ENCODE assay signal across 37 cellular contexts in genomic region chr12:47601071-47601470, GRCh38.
"Had no signal": no experiment of that assay in that cellular context is flagged by ENCODE, and none has a peak within 500 bp of the region (broad histone marks: within the 10 kb centered on the region; RNA-seq: fewer than 3 reads in every experiment).

No MANE protein-coding gene starts in this region.

- H3K9me3 Mint-ChIP-seq: activated T-helper 17 cell treated with anti-CD3 and anti-CD28 coated beads, Interleukin-2, amount 50 U/mL, for 72 hours had no signal

- ATAC-seq: activated naive CD4-positive, alpha-beta T cell treated with anti-CD3 and anti-CD28 coated beads, Interleukin-2, amount 50 U/mL, for 72 hours; activated T-cell treated with anti-CD3 and anti-CD28 coated beads, Interleukin-2, amount 50 U/mL, for 4 hours; activated T-cell treated with anti-CD3 and anti-CD28 coated beads, Interleukin-2, amount 50 U/mL, for 72 hours; activated T-helper 17 cell treated with anti-CD3 and anti-CD28 coated beads, Interleukin-2, amount 50 U/mL, for 72 hours; body of pancreas had no signal

- H3K4me1 ChIP-seq: adrenal gland, ascending aorta, body of pancreas, breast epithelium had no signal

- H3K27ac ChIP-seq: adrenal gland, ascending aorta, body of pancreas, brain microvascular endothelial cell, breast epithelium, cardiac muscle cell had no signal

- H3K27me3 ChIP-seq: adrenal gland, ascending aorta, body of pancreas, brain microvascular endothelial cell, breast epithelium, cardiac muscle cell had no signal

- DNase-seq: activated effector memory CD4-positive, alpha-beta T cell treated with anti-CD3 and anti-CD28 coated beads, Interleukin-2, amount 50 U/mL, for 16 hours; activated effector memory CD4-positive, alpha-beta T cell treated with Interleukin-2 at 50 U/mL for 16 hours; activated gamma-delta T cell; activated gamma-delta T cell treated with Interleukin-2 at 50 U/mL for 16 hours; activated naive CD4-positive, alpha-beta T cell; activated naive CD4-positive, alpha-beta T cell treated with anti-CD3 and anti-CD28 coated beads for 36 hours; activated naive CD4-positive, alpha-beta T cell treated with anti-CD3 and anti-CD28 coated beads, Interleukin-2, amount 10 ng/mL, durations not matched to agents 7 days and 5 days; activated naive CD4-positive, alpha-beta T cell treated with anti-CD3 and anti-CD28 coated beads, Interleukin-2, amount 50 U/mL, for 16 hours; activated naive CD4-positive, alpha-beta T cell treated with Interleukin-2 at 50 U/mL for 16 hours; activated naive CD8-positive, alpha-beta T cell treated with anti-CD3 and anti-CD28 coated beads, Interleukin-2, amount 10 ng/mL, durations not matched to agents 7 days and 5 days; activated T-cell treated with anti-CD3 and anti-CD28 coated beads for 4 hours; activated T-cell treated with anti-CD3 and anti-CD28 coated beads, Interleukin-2, amount 50 U/mL, for 1 hour; activated T-cell treated with anti-CD3 and anti-CD28 coated beads, Interleukin-2, amount 50 U/mL, for 24 hours; activated T-cell treated with anti-CD3 and anti-CD28 coated beads, Interleukin-2, amount 50 U/mL, for 4 hours; activated T-cell treated with anti-CD3 and anti-CD28 coated beads, Interleukin-2, amount 50 U/mL, for 48 hours; activated T-cell treated with anti-CD3 and anti-CD28 coated beads, Interleukin-2, amount 50 U/mL, for 72 hours; adrenal gland; amniotic stem cell; amygdala; anterior cingulate cortex; aorta; body of pancreas; brain microvascular endothelial cell; caudate nucleus; central memory CD4-positive, alpha-beta T cell; cerebellar nuclear complex had no signal

- H3K36me3 Mint-ChIP-seq: activated naive CD4-positive, alpha-beta T cell treated with anti-CD3 and anti-CD28 coated beads, Interleukin-2, amount 10 ng/mL, durations not matched to agents 7 days and 5 days had no signal

- H3K4me3 ChIP-seq: adrenal gland, ascending aorta, body of pancreas, breast epithelium, cardiac muscle cell had no signal

- H3K4me3 Mint-ChIP-seq: activated naive CD4-positive, alpha-beta T cell treated with anti-CD3 and anti-CD28 coated beads for 36 hours; activated naive CD4-positive, alpha-beta T cell treated with anti-CD3 and anti-CD28 coated beads, Interleukin-2, amount 10 ng/mL, durations not matched to agents 7 days and 5 days; activated naive CD4-positive, alpha-beta T cell treated with anti-CD3 and anti-CD28 coated beads, Interleukin-2, amount 50 U/mL, for 24 hours; activated naive CD8-positive, alpha-beta T cell; activated naive CD8-positive, alpha-beta T cell treated with anti-CD3 and anti-CD28 coated beads, Interleukin-2, amount 10 ng/mL, durations not matched to agents 7 days and 5 days; activated T-cell treated with anti-CD3 and anti-CD28 coated beads, Interleukin-2, amount 50 U/mL, for 24 hours; activated T-cell treated with anti-CD3 and anti-CD28 coated beads, Interleukin-2, amount 50 U/mL, for 4 hours; activated T-cell treated with anti-CD3 and anti-CD28 coated beads, Interleukin-2, amount 50 U/mL, for 72 hours; activated T-helper 1 cell treated with anti-CD3 and anti-CD28 coated beads, Interleukin-12 subunit alpha, Interleukin-12 subunit beta, Interleukin-2, Interleukin-4 antibody, amounts not matched to agents 30 ng/mL and 10 ng/mL and 1 ng/mL, durations not matched to agents 14 hours and 24 hours and 36 hours; activated T-helper 17 cell treated with anti-CD3 and anti-CD28 coated beads, Interleukin-2, amount 50 U/mL, for 72 hours; brain; central memory CD8-positive, alpha-beta T cell had no signal

- H3K27ac Mint-ChIP-seq: activated naive CD4-positive, alpha-beta T cell treated with anti-CD3 and anti-CD28 coated beads for 36 hours; activated naive CD4-positive, alpha-beta T cell treated with anti-CD3 and anti-CD28 coated beads, Interleukin-2, amount 10 ng/mL, durations not matched to agents 7 days and 5 days; activated naive CD4-positive, alpha-beta T cell treated with anti-CD3 and anti-CD28 coated beads, Interleukin-2, amount 50 U/mL, for 24 hours; activated naive CD4-positive, alpha-beta T cell treated with anti-CD3 and anti-CD28 coated beads, Interleukin-2, amount 50 U/mL, for 72 hours; activated naive CD8-positive, alpha-beta T cell; activated naive CD8-positive, alpha-beta T cell treated with anti-CD3 and anti-CD28 coated beads, Interleukin-2, amount 10 ng/mL, durations not matched to agents 7 days and 5 days; activated T-cell treated with anti-CD3 and anti-CD28 coated beads, Interleukin-2, amount 50 U/mL, for 24 hours; activated T-cell treated with anti-CD3 and anti-CD28 coated beads, Interleukin-2, amount 50 U/mL, for 72 hours; activated T-helper 1 cell treated with anti-CD3 and anti-CD28 coated beads, Interleukin-12 subunit alpha, Interleukin-12 subunit beta, Interleukin-2, Interleukin-4 antibody, amounts not matched to agents 30 ng/mL and 10 ng/mL and 1 ng/mL, durations not matched to agents 14 hours and 24 hours and 36 hours; activated T-helper 17 cell treated with anti-CD3 and anti-CD28 coated beads, Interleukin-2, amount 50 U/mL, for 72 hours; activated T-helper 2 cell treated with anti-CD3 and anti-CD28 coated beads, Interferon-gamma antibody, Interleukin-2, Interleukin-4, amounts not matched to agents 10 μg/mL and 5 μg/mL and 100 μg/mL, durations not matched to agents 14 hours and 24 hours and 36 hours; brain had no signal

- H3K4me1 Mint-ChIP-seq: activated naive CD4-positive, alpha-beta T cell treated with anti-CD3 and anti-CD28 coated beads, Interleukin-2, amount 10 ng/mL, durations not matched to agents 7 days and 5 days; activated T-helper 17 cell treated with anti-CD3 and anti-CD28 coated beads, Interleukin-2, amount 50 U/mL, for 72 hours; brain; central memory CD8-positive, alpha-beta T cell had no signal

- H3K36me3 ChIP-seq: adrenal gland, ascending aorta, brain microvascular endothelial cell, breast epithelium, cardiac muscle cell had no signal

- H3K27me3 Mint-ChIP-seq: activated naive CD4-positive, alpha-beta T cell treated with anti-CD3 and anti-CD28 coated beads, Interleukin-2, amount 10 ng/mL, durations not matched to agents 7 days and 5 days; activated naive CD4-positive, alpha-beta T cell treated with anti-CD3 and anti-CD28 coated beads, Interleukin-2, amount 50 U/mL, for 24 hours; activated naive CD8-positive, alpha-beta T cell; activated naive CD8-positive, alpha-beta T cell treated with anti-CD3 and anti-CD28 coated beads, Interleukin-2, amount 10 ng/mL, durations not matched to agents 7 days and 5 days; activated T-cell treated with anti-CD3 and anti-CD28 coated beads, Interleukin-2, amount 50 U/mL, for 24 hours; activated T-helper 17 cell treated with anti-CD3 and anti-CD28 coated beads, Interleukin-2, amount 50 U/mL, for 72 hours; central memory CD8-positive, alpha-beta T cell had no signal
